15 cellular contexts compared by ENCODE assay signal in the genomic region with DNA sequence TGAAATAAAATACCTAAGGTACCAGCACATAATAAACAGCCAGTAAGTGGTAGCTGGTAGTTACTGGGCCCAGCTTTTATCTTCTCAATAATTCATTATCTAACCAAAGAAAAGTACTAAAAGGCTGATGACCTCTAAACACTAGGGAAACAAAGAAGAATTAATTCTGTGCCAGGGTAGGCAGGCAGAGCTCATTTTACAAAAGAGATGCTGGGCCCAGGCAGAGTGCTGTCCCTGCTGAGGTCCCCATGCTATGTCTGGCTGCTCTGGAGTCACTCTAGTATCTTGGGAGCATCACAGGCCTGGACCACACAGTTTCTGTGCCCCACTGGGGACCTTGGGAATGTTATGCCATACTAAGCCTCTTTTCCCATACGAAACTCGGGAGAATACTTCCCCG. TPM values are rescaled to one million over a fixed set of nuclear protein-coding genes. Genes with fewer than 3 reads are reported as not detected.
DNase-seq lines count a peak whose midpoint lies in the region; ATAC-seq and TF ChIP-seq lines count a peak whose summit lies in the region.
"Had no signal": no experiment of that assay in that cellular context is flagged by ENCODE, and none has a peak within 500 bp of the region (broad histone marks: within the 10 kb centered on the region; RNA-seq: fewer than 3 reads in every experiment).

No MANE protein-coding gene starts in this region.

- H3K9ac ChIP-seq in colonic mucosa (ENCODE audit: low read depth in 2 of 2, low read length in 2 of 2): no peak overlapping the region
- peak overlapping the region in 1 of 5 donors; percentile 21 for H3K9ac ChIP-seq in subcutaneous abdominal adipose tissue (ENCODE audit: low read length in 5 of 5)

- no peak overlapping the region for H3K4me3 Mint-ChIP-seq in CD8-positive, alpha-beta T cell
- no peak overlapping the region for H3K4me3 Mint-ChIP-seq in WTC11
- H3K4me3 Mint-ChIP-seq: activated T-helper 1 cell treated with anti-CD3 and anti-CD28 coated beads, Interleukin-12 subunit alpha, Interleukin-12 subunit beta, Interleukin-2, Interleukin-4 antibody, amounts not matched to agents 30 ng/mL and 10 ng/mL and 1 ng/mL, durations not matched to agents 14 hours and 24 hours and 36 hours had no signal

- POLR2A ChIA-PET in CD8-positive, alpha-beta T cell (lab: Charles Lee): no interaction called here
- POLR2A ChIA-PET in WTC11 (lab: Charles Lee): no interaction called here

- no peak overlapping the region for H3K4me3 ChIP-seq in CD8-positive, alpha-beta T cell (ENCODE audit: low read depth, low read length)
- H3K4me3 ChIP-seq in colonic mucosa: no peak overlapping the region
- H3K4me3 ChIP-seq in right lobe of liver: no peak overlapping the region
- no peak overlapping the region for H3K4me3 ChIP-seq in subcutaneous abdominal adipose tissue (ENCODE audit: low read depth in 1 of 5, low read length in 5 of 5)
- H3K4me3 ChIP-seq: SJSA1 had no signal

- H3K4me1 Mint-ChIP-seq in CD8-positive, alpha-beta T cell (ENCODE audit: low read depth): peaks cover 84% of the 10 kb centered on the region
- H3K4me1 Mint-ChIP-seq in WTC11: no peaks in the 10 kb centered on the region

- CTCF ChIA-PET in CD8-positive, alpha-beta T cell (lab: Charles Lee): interaction anchor here (0.5 to 0.9 kb wide), 2 partner anchors 23 to 496 kb away, joined by 3 to 4 read pairs; no protein-coding TSS in a partner anchor
- CTCF ChIA-PET in WTC11 (lab: Charles Lee): no interaction called here

- no peak for ATAC-seq in CD8-positive, alpha-beta T cell
- ATAC-seq in right lobe of liver (peak; percentile 13 to 41 (median 30)), HG02840 (IDR thresholded peaks at IDR 0.05; ENCODE audit: low FRiP score, unreplicated experiment) (no peak), WTC11 (no peak), HG02870 (IDR thresholded peaks at IDR 0.05; ENCODE audit: unreplicated experiment) (no peak), GM21576 (IDR thresholded peaks at IDR 0.05; ENCODE audit: unreplicated experiment) (no peak)

- H3K27ac ChIP-seq in CD8-positive, alpha-beta T cell (ENCODE audit: low read depth, low read length): no peak overlapping the region
- H3K27ac ChIP-seq in colonic mucosa (peak overlapping the region; percentile 20), right lobe of liver (peak overlapping the region; percentile 26 to 81 (median 74)), subcutaneous abdominal adipose tissue (ENCODE audit: low read depth, low read length) (peak overlapping the region; percentile 4)
- H3K27ac ChIP-seq: SJSA1 had no signal

- H3K9me3 ChIP-seq in CD8-positive, alpha-beta T cell (ENCODE audit: low read length): no peaks in the 10 kb centered on the region
- H3K9me3 ChIP-seq in colonic mucosa (no peaks in the 10 kb centered on the region), right lobe of liver (no peaks in the 10 kb centered on the region), subcutaneous abdominal adipose tissue (ENCODE audit: control insufficient read depth in 5 of 5, low read length in 5 of 5) (no peaks in the 10 kb centered on the region)
- H3K9me3 ChIP-seq: SJSA1 had no signal

- peaks cover 4% of the 10 kb centered on the region for H3K4me1 ChIP-seq in CD8-positive, alpha-beta T cell (ENCODE audit: insufficient read depth, low read length)
- H3K4me1 ChIP-seq in colonic mucosa (no peaks in the 10 kb centered on the region), right lobe of liver (peaks cover 0 to 23% (median 9%) of the 10 kb centered on the region in 4 donors), subcutaneous abdominal adipose tissue (ENCODE audit: control insufficient read depth in 5 of 5, insufficient read depth in 5 of 5, low read length in 5 of 5) (peaks cover 2 to 14% (median 7%) of the 10 kb centered on the region in 5 donors)
- H3K4me1 ChIP-seq: SJSA1 had no signal

- DNase-seq in CD8-positive, alpha-beta T cell: no peak
- DNase-seq in colonic mucosa (no peak), right lobe of liver (no peak), WTC11 (ENCODE audit: low spot score) (no peak)
- DNase-seq: activated CD4-positive, alpha-beta T cell treated with anti-CD3 and anti-CD28 coated beads, Interleukin-2, amount 50 U/mL, for 4 hours; H7; NCI-H1092; stimulated activated CD4-positive, alpha-beta T cell treated with anti-CD3 and anti-CD28 coated beads, Interleukin-2, amount 100 ng/mL, for 24 hours; stimulated activated CD8-positive, alpha-beta memory T cell treated with anti-CD3 and anti-CD28 coated beads, Interleukin-4, amount 100 ng/mL, for 48 hours had no signal

- no peaks in the 10 kb centered on the region for H3K27me3 ChIP-seq in CD8-positive, alpha-beta T cell (ENCODE audit: insufficient read depth, low read length)
- H3K27me3 ChIP-seq in colonic mucosa (no peaks in the 10 kb centered on the region), right lobe of liver (no peaks in the 10 kb centered on the region), subcutaneous abdominal adipose tissue (ENCODE audit: control insufficient read depth in 5 of 5, insufficient read depth in 4 of 5, low read length in 5 of 5) (no peaks in the 10 kb centered on the region)
- H3K27me3 ChIP-seq: SJSA1 had no signal

- TF ChIP-seq POLR2A in right lobe of liver (IDR thresholded peaks at IDR 0.05): no peak

- H3K36me3 ChIP-seq in CD8-positive, alpha-beta T cell (ENCODE audit: insufficient read depth, low read length): peaks cover 37% of the 10 kb centered on the region
- H3K36me3 ChIP-seq in colonic mucosa: no peaks in the 10 kb centered on the region
- H3K36me3 ChIP-seq in right lobe of liver: peaks cover 0 to 18% (median 8%) of the 10 kb centered on the region in 4 donors
- H3K36me3 ChIP-seq in subcutaneous abdominal adipose tissue (ENCODE audit: control insufficient read depth in 5 of 5, insufficient read depth in 5 of 5, low read length in 5 of 5): peaks cover 21 to 34% (median 31%) of the 10 kb centered on the region in 5 donors

- no CpG with 5 or more reads among the region's 3 CpGs for WGBS in right lobe of liver (ENCODE audit: insufficient coverage, low coverage, low lambda C conversion rate, missing lambda C conversion rate)

- H3K27ac Mint-ChIP-seq in CD8-positive, alpha-beta T cell: peak overlapping the region; percentile 9
- no peak overlapping the region for H3K27ac Mint-ChIP-seq in WTC11
- H3K27ac Mint-ChIP-seq: activated T-helper 1 cell treated with anti-CD3 and anti-CD28 coated beads, Interleukin-12 subunit alpha, Interleukin-12 subunit beta, Interleukin-2, Interleukin-4 antibody, amounts not matched to agents 30 ng/mL and 10 ng/mL and 1 ng/mL, durations not matched to agents 14 hours and 24 hours and 36 hours had no signal

- intact Hi-C loops in CD8-positive, alpha-beta T cell (cut with DNase I, micrococcal nuclease): no loop called here
- intact Hi-C loops in colonic mucosa (cut with DNase I): no loop called here
- intact Hi-C loops in right lobe of liver (cut with DNase I): no loop called here

- no peaks in the 10 kb centered on the region for H3K27me3 Mint-ChIP-seq in CD8-positive, alpha-beta T cell (ENCODE audit: low read depth)
- no peaks in the 10 kb centered on the region for H3K27me3 Mint-ChIP-seq in WTC11 (ENCODE audit: low read depth)

- H3K9me3 Mint-ChIP-seq in CD8-positive, alpha-beta T cell: no peaks in the 10 kb centered on the region
- no peaks in the 10 kb centered on the region for H3K9me3 Mint-ChIP-seq in WTC11
- H3K9me3 Mint-ChIP-seq: activated T-helper 1 cell treated with anti-CD3 and anti-CD28 coated beads, Interleukin-12 subunit alpha, Interleukin-12 subunit beta, Interleukin-2, Interleukin-4 antibody, amounts not matched to agents 30 ng/mL and 10 ng/mL and 1 ng/mL, durations not matched to agents 14 hours and 24 hours and 36 hours had no signal

- peaks cover 95% of the 10 kb centered on the region for H3K36me3 Mint-ChIP-seq in CD8-positive, alpha-beta T cell
- H3K36me3 Mint-ChIP-seq in WTC11: peaks cover 45% of the 10 kb centered on the region

- TF ChIP-seq CTCF in CD8-positive, alpha-beta T cell (IDR thresholded peaks at IDR 0.05): no peak
- TF ChIP-seq CTCF in colonic mucosa (IDR thresholded peaks at IDR 0.05) (no peak), right lobe of liver (IDR thresholded peaks at IDR 0.05) (no peak), WTC11 (IDR thresholded peaks at IDR 0.05) (no peak)

TF ChIP-seq in WTC11, 78 proteins besides CTCF, POLR2A, EP300 and RAD21:
- no peak for TF ChIP-seq ZBTB21 (CRISPR knock-in tag; IDR thresholded peaks at IDR 0.05; ENCODE audit: borderline replicate concordance)
- no peak for TF ChIP-seq TEAD4 (CRISPR knock-in tag; IDR thresholded peaks at IDR 0.05)
- no peak for TF ChIP-seq JUN (CRISPR knock-in tag; IDR thresholded peaks at IDR 0.05)
- TF ChIP-seq, protein P1, sequence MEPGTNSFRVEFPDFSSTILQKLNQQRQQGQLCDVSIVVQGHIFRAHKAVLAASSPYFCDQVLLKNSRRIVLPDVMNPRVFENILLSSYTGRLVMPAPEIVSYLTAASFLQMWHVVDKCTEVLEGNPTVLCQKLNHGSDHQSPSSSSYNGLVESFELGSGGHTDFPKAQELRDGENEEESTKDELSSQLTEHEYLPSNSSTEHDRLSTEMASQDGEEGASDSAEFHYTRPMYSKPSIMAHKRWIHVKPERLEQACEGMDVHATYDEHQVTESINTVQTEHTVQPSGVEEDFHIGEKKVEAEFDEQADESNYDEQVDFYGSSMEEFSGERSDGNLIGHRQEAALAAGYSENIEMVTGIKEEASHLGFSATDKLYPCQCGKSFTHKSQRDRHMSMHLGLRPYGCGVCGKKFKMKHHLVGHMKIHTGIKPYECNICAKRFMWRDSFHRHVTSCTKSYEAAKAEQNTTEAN (CRISPR knock-in tag; IDR thresholded peaks at IDR 0.05): no peak

RNA-seq across cellular contexts. Expression of a gene that starts 18.2 kb away (rescaled TPM):
- 10 to 100 TPM; 28.4 to 29.6 TPM for total RNA-seq in CD8-positive, alpha-beta T cell
- total RNA-seq in colonic mucosa (10 to 100 TPM; 15.3 to 16.6 TPM), right lobe of liver (10 to 100 TPM in 2 of 6 experiments, 1 to 10 TPM in 4; 7.1 to 10.9 (median 9.1) TPM), WTC11 (2021) (25.7 to 27.6 TPM (median 26.4 TPM) in 3 replicates)

RNA-seq across cellular contexts. Expression of a gene that starts 41.9 kb away (rescaled TPM):
- total RNA-seq in CD8-positive, alpha-beta T cell: 1 to 10 TPM; 7.9 TPM
- total RNA-seq in colonic mucosa: 10 to 100 TPM; 12.1 to 13.6 TPM
- 10 to 100 TPM in 4 of 6 experiments, 1 to 10 TPM in 2; 8.0 to 13.5 (median 12.4) TPM for total RNA-seq in right lobe of liver
- 63.0 to 74.3 TPM (median 73.2 TPM) in 3 replicates for total RNA-seq in WTC11 (2021)

Comparison
In these comparisons a context has a peak if more than half of its experiments do, and no peak if none do; other contexts are left out.
1. ATAC-seq: peak in right lobe of liver (4 of 4); none in CD8-positive, alpha-beta T cell (single experiment), HG02840 (single experiment), WTC11 (single experiment), HG02870 (single experiment) and GM21576 (single experiment).